8 cellular contexts compared by ENCODE assay signal in the genomic region with DNA sequence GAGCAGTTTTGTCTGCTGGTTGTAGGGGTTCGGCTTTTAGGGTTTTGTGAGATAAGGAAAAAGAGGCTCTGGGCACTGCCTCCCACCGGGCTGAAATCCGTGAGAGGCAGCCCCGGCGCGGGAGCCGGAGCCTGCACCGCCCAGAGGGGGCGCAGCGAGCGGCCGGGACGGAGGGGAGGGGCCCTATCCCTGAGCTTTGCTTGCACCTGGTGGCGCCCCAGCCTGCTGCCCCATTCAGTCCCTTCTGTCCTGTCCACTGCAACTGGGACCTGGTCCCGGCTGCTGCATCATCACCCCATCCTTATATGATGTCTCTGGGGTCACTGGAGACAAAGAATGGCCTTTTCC. TPM values are rescaled to one million over a fixed set of nuclear protein-coding genes. Genes with fewer than 3 reads are reported as not detected.
DNase-seq lines count a peak whose midpoint lies in the region; ATAC-seq, FAIRE-seq and TF ChIP-seq lines count a peak whose summit lies in the region.

No MANE protein-coding gene starts in this region.

- no peak overlapping the region for H3K23ac ChIP-seq in mesendoderm (ENCODE audit: low read length)

- no CpG with 5 or more reads among the region's 15 CpGs for WGBS in mesendoderm (ENCODE audit: extremely low coverage, insufficient coverage, low lambda C conversion rate)
- 5% methylated on average over 10 to 15 of the region's 15 CpGs for WGBS in psoas muscle, 3 donors

- H3K18ac ChIP-seq in mesendoderm (ENCODE audit: low read length): no peak overlapping the region

- H3K79me1 ChIP-seq in mesendoderm (ENCODE audit: low read length): no peaks in the 10 kb centered on the region

- H4K5ac ChIP-seq in mesendoderm (ENCODE audit: low read length): no peak overlapping the region

- no peak overlapping the region for H3K4ac ChIP-seq in mesendoderm (ENCODE audit: low read depth, low read length)

- H3K4me1 ChIP-seq in mesendoderm (ENCODE audit: control insufficient read depth, low read depth, low read length) (no peaks in the 10 kb centered on the region), psoas muscle (peaks cover 9% of the 10 kb centered on the region)

- TF ChIP-seq CTCF in bronchial epithelial cell (IDR thresholded peaks at IDR 0.05; ENCODE audit: insufficient read depth, low read length, severe bottlenecking) (peak; percentile 7), psoas muscle (IDR thresholded peaks at IDR 0.05) (no peak)

- H3K79me2 ChIP-seq in mesendoderm (ENCODE audit: control insufficient read depth, insufficient read depth, low read length): no peaks in the 10 kb centered on the region

- H4K8ac ChIP-seq in mesendoderm (ENCODE audit: low read depth, low read length): no peak overlapping the region

- H3K27ac ChIP-seq in mesendoderm (ENCODE audit: low read depth, low read length) (no peak overlapping the region), psoas muscle (no peak overlapping the region)

- no peak overlapping the region for H2BK15ac ChIP-seq in mesendoderm (replicated peaks; ENCODE audit: low read depth)

- no peak overlapping the region for H2AK5ac ChIP-seq in mesendoderm (ENCODE audit: low read length)

- H3K4me3 ChIP-seq in Jurkat, Clone E6-1 (ENCODE audit: low read length): peak overlapping the region; percentile 20
- no peak overlapping the region for H3K4me3 ChIP-seq in bronchial epithelial cell (ENCODE audit: low read depth, low read length)
- H3K4me3 ChIP-seq in mesendoderm (ENCODE audit: low read length): no peak overlapping the region
- H3K4me3 ChIP-seq in psoas muscle: no peak overlapping the region

- no peak for FAIRE-seq in bronchial epithelial cell (lab: Jason Lieb, UNC)

- H3K36me3 ChIP-seq in bronchial epithelial cell (ENCODE audit: control insufficient read depth, insufficient read depth, low read length): no peaks in the 10 kb centered on the region
- no peaks in the 10 kb centered on the region for H3K36me3 ChIP-seq in mesendoderm (ENCODE audit: control insufficient read depth, insufficient read depth, low read length)
- no peaks in the 10 kb centered on the region for H3K36me3 ChIP-seq in psoas muscle (ENCODE audit: insufficient read depth in 1 of 2, low read depth in 1 of 2)

- no peak overlapping the region for H2BK120ac ChIP-seq in mesendoderm (ENCODE audit: low read depth, low read length)

- H3K9me3 ChIP-seq in psoas muscle: no peaks in the 10 kb centered on the region

- no peak for ATAC-seq in HG03521 (IDR thresholded peaks at IDR 0.05; ENCODE audit: unreplicated experiment)
- no peak for ATAC-seq in psoas muscle

- peak overlapping the region; percentile 45 for H3K4me2 ChIP-seq in mesendoderm (ENCODE audit: low read length)

- H2BK5ac ChIP-seq in mesendoderm (ENCODE audit: low read length): no peak overlapping the region

- H3K27me3 ChIP-seq in bronchial epithelial cell (ENCODE audit: control insufficient read depth, insufficient read depth, low read length) (peaks cover 18% of the 10 kb centered on the region), mesendoderm (ENCODE audit: insufficient read depth, low read length, poor library complexity) (peaks cover 9% of the 10 kb centered on the region), psoas muscle (ENCODE audit: insufficient read depth in 3 of 3, low read length in 2 of 3) (peaks cover 0 to 76% (median 20%) of the 10 kb centered on the region in 3 donors)

- peak overlapping the region; percentile 52 for H3K56ac ChIP-seq in mesendoderm (ENCODE audit: low read length)

- intact Hi-C loops in psoas muscle (cut with DNase I): no loop called here

- peak overlapping the region; percentile 44 for H3K9ac ChIP-seq in mesendoderm (ENCODE audit: low read length)

- DNase-seq in COR-L47 (lab: John Stamatoyannopoulos, UW) (peak; percentile 39), bronchial epithelial cell (ENCODE audit: low read depth) (no peak), mesendoderm (peak; percentile 76), H4 (ENCODE audit: low spot score) (no peak), psoas muscle (no peak)
- DNase-seq in Jurkat, Clone E6-1 (ENCODE audit: low read depth, low spot score): no peak
- DNase-seq in activated naive CD4-positive, alpha-beta T cell (lab: John Stamatoyannopoulos, UW): no peak

RNA-seq across cellular contexts. Expression of a gene that starts 0.5 kb away (rescaled TPM):
- polyA plus RNA-seq in Jurkat, Clone E6-1 (2012; ENCODE audit: insufficient read depth, insufficient read length): not detected
- total RNA-seq in bronchial epithelial cell: not detected in 2 replicates
- polyA plus RNA-seq in mesendoderm (2013, experiment 1 of 2): 0.13 TPM
- polyA plus RNA-seq in mesendoderm (2013, experiment 2 of 2): 0.13 TPM
- total RNA-seq in H4 (2014; rRNA removed; shearing (Covaris generic)): not detected in 2 replicates
- total RNA-seq in psoas muscle: not detected
- under 1 TPM in 2 of 3 donors, not detected in 1; under 0.01 to 0.01 TPM for polyA plus RNA-seq in psoas muscle

Comparison
In these comparisons a context has a peak if more than half of its experiments do, and no peak if none do; other contexts are left out.
1. DNase-seq: peak in COR-L47 (single experiment) and mesendoderm (single experiment); none in Jurkat, Clone E6-1 (single experiment), bronchial epithelial cell (single experiment), activated naive CD4-positive, alpha-beta T cell (0 of 4), H4 (single experiment) and psoas muscle (0 of 2).